11 cellular contexts compared by ENCODE assay signal in genomic region chr11:96015911-96016565, GRCh38.
DNase-seq lines count a peak whose midpoint lies in the region; ATAC-seq and TF ChIP-seq lines count a peak whose summit lies in the region.
"Had no signal": no experiment of that assay in that cellular context is flagged by ENCODE, and none has a peak within 500 bp of the region (broad histone marks: within the 10 kb centered on the region; RNA-seq: fewer than 3 reads in every experiment).

No MANE protein-coding gene starts in this region.

- intact Hi-C loops in activated T-helper 2 cell treated with anti-CD3 and anti-CD28 coated beads, Interferon-gamma antibody, Interleukin-2, Interleukin-4, amounts not matched to agents 10 μg/mL and 5 μg/mL and 100 μg/mL, durations not matched to agents 14 hours and 24 hours and 36 hours (cut with micrococcal nuclease), result loop anchor here (2.0 kb wide), 2 partner anchors 59 to 173 kb away; no protein-coding TSS in a partner anchor
- intact Hi-C loops in sigmoid colon (cut with DNase I), result no loop called here

- no peaks in the 10 kb centered on the region for H3K27me3 ChIP-seq in sigmoid colon
- H3K27me3 ChIP-seq: body of pancreas, uterus had no signal

- H3K4me1 ChIP-seq in sigmoid colon, result peaks cover 0 to 13% (median 10%) of the 10 kb centered on the region in 4 donors
- H3K4me1 ChIP-seq: body of pancreas, uterus had no signal

- no peak for TF ChIP-seq CTCF in GM13977 (IDR thresholded peaks at IDR 0.05; ENCODE audit: extremely low read depth, insufficient read depth, missing control alignments)
- no peak for TF ChIP-seq CTCF in sigmoid colon (IDR thresholded peaks at IDR 0.05)
- TF ChIP-seq CTCF in osteocyte (IDR thresholded peaks at IDR 0.05), result no peak

- POLR2A ChIA-PET in naive thymus-derived CD8-positive, alpha-beta T cell (lab: Charles Lee), result interaction anchor here (0.6 to 2.3 kb wide), 6 partner anchors 16 to 949 kb away, joined by 3 to 9 read pairs (median 4); partner anchors contain the start of genes CCDC82, CEP57, FAM76B and JRKL

- H3K27ac Mint-ChIP-seq in activated T-helper 2 cell treated with anti-CD3 and anti-CD28 coated beads, Interferon-gamma antibody, Interleukin-2, Interleukin-4, amounts not matched to agents 10 μg/mL and 5 μg/mL and 100 μg/mL, durations not matched to agents 14 hours and 24 hours and 36 hours, result peak overlapping the region; percentile 58
- peak overlapping the region in 9 of 10 donors; percentile 82 to 99 (median 95) for H3K27ac Mint-ChIP-seq in naive thymus-derived CD8-positive, alpha-beta T cell
- no peak overlapping the region for H3K27ac Mint-ChIP-seq in osteocyte (ENCODE audit: unreplicated experiment)

- no peaks in the 10 kb centered on the region for H3K27me3 Mint-ChIP-seq in activated T-helper 2 cell treated with anti-CD3 and anti-CD28 coated beads, Interferon-gamma antibody, Interleukin-2, Interleukin-4, amounts not matched to agents 10 μg/mL and 5 μg/mL and 100 μg/mL, durations not matched to agents 14 hours and 24 hours and 36 hours (ENCODE audit: low read depth)
- no peaks in the 10 kb centered on the region for H3K27me3 Mint-ChIP-seq in naive thymus-derived CD8-positive, alpha-beta T cell
- no peaks in the 10 kb centered on the region for H3K27me3 Mint-ChIP-seq in osteocyte (ENCODE audit: unreplicated experiment)

- in situ Hi-C loops in GM13977 (cut with MboI; ENCODE audit: low pct_unique_long_range_greater_than_20kb, low sequenced_read_pairs, unreplicated experiment), result no loop called here

- no peaks in the 10 kb centered on the region for H3K36me3 ChIP-seq in sigmoid colon
- H3K36me3 ChIP-seq: uterus had no signal

- no peaks in the 10 kb centered on the region for H3K9me3 Mint-ChIP-seq in activated T-helper 2 cell treated with anti-CD3 and anti-CD28 coated beads, Interferon-gamma antibody, Interleukin-2, Interleukin-4, amounts not matched to agents 10 μg/mL and 5 μg/mL and 100 μg/mL, durations not matched to agents 14 hours and 24 hours and 36 hours
- no peaks in the 10 kb centered on the region for H3K9me3 Mint-ChIP-seq in naive thymus-derived CD8-positive, alpha-beta T cell
- H3K9me3 Mint-ChIP-seq in osteocyte (ENCODE audit: unreplicated experiment), result no peaks in the 10 kb centered on the region

- WGBS in sigmoid colon, 2 donors, result 76 to 85% methylated on average over 4 of the region's 4 CpGs

- no peak overlapping the region for H3K4me3 Mint-ChIP-seq in activated T-helper 2 cell treated with anti-CD3 and anti-CD28 coated beads, Interferon-gamma antibody, Interleukin-2, Interleukin-4, amounts not matched to agents 10 μg/mL and 5 μg/mL and 100 μg/mL, durations not matched to agents 14 hours and 24 hours and 36 hours (ENCODE audit: low read depth)
- H3K4me3 Mint-ChIP-seq in naive thymus-derived CD8-positive, alpha-beta T cell, result peak overlapping the region in 9 of 10 donors; percentile 0 to 79 (median 30)
- H3K4me3 Mint-ChIP-seq in osteocyte (ENCODE audit: unreplicated experiment), result no peak overlapping the region

- no peaks in the 10 kb centered on the region for H3K36me3 Mint-ChIP-seq in activated T-helper 2 cell treated with anti-CD3 and anti-CD28 coated beads, Interferon-gamma antibody, Interleukin-2, Interleukin-4, amounts not matched to agents 10 μg/mL and 5 μg/mL and 100 μg/mL, durations not matched to agents 14 hours and 24 hours and 36 hours (ENCODE audit: low read depth)
- H3K36me3 Mint-ChIP-seq in naive thymus-derived CD8-positive, alpha-beta T cell, result no peaks in the 10 kb centered on the region
- H3K36me3 Mint-ChIP-seq in osteocyte (ENCODE audit: unreplicated experiment), result no peaks in the 10 kb centered on the region

- TF ChIP-seq POLR2A in sigmoid colon (IDR thresholded peaks at IDR 0.05), result no peak

- peaks cover 54% of the 10 kb centered on the region for H3K4me1 Mint-ChIP-seq in activated T-helper 2 cell treated with anti-CD3 and anti-CD28 coated beads, Interferon-gamma antibody, Interleukin-2, Interleukin-4, amounts not matched to agents 10 μg/mL and 5 μg/mL and 100 μg/mL, durations not matched to agents 14 hours and 24 hours and 36 hours (ENCODE audit: low read depth)
- peaks cover 24 to 70% (median 65%) of the 10 kb centered on the region in 4 donors for H3K4me1 Mint-ChIP-seq in naive thymus-derived CD8-positive, alpha-beta T cell
- H3K4me1 Mint-ChIP-seq in osteocyte (ENCODE audit: unreplicated experiment), result peaks cover 37% of the 10 kb centered on the region

- H3K4me3 ChIP-seq in sigmoid colon, result no peak overlapping the region
- H3K4me3 ChIP-seq: body of pancreas, uterus had no signal

- DNase-seq in GM13977 (ENCODE audit: low spot score) (peak; percentile 17), NCI-H82 treated with DMSO at 0.1 percent for 48 hours (lab: John Stamatoyannopoulos, UW; ENCODE audit: unreplicated experiment) (peak; percentile 90), sigmoid colon (no peak), osteocyte (ENCODE audit: extremely low spot score, unreplicated experiment) (no peak)
- peak; percentile 36 for DNase-seq in activated T-helper 2 cell treated with anti-CD3 and anti-CD28 coated beads, Interferon-gamma antibody, Interleukin-2, Interleukin-4, amounts not matched to agents 10 μg/mL and 5 μg/mL and 100 μg/mL, durations not matched to agents 14 hours and 24 hours and 36 hours (ENCODE audit: low spot score)
- peak in 9 of 10 donors; percentile 7 to 76 (median 46) for DNase-seq in naive thymus-derived CD8-positive, alpha-beta T cell
- DNase-seq: body of pancreas, MV-4-11, NCI-H774, uterus had no signal

- peak; percentile 33 to 38 for ATAC-seq in naive thymus-derived CD8-positive, alpha-beta T cell
- ATAC-seq in HG02852 (IDR thresholded peaks at IDR 0.05; ENCODE audit: unreplicated experiment), result no peak
- ATAC-seq: body of pancreas had no signal

- TF ChIP-seq EP300 in sigmoid colon (IDR thresholded peaks at IDR 0.05), result no peak

- H3K9me3 ChIP-seq in sigmoid colon, result no peaks in the 10 kb centered on the region
- H3K9me3 ChIP-seq: body of pancreas, uterus had no signal

- no peak overlapping the region for H3K27ac ChIP-seq in sigmoid colon
- H3K27ac ChIP-seq: body of pancreas, uterus had no signal

Comparison
In these comparisons a context has a peak if more than half of its experiments do, and no peak if none do; other contexts are left out.
1. DNase-seq: peak in GM13977 (single experiment), NCI-H82 treated with DMSO at 0.1 percent for 48 hours (single experiment), activated T-helper 2 cell treated with anti-CD3 and anti-CD28 coated beads, Interferon-gamma antibody, Interleukin-2, Interleukin-4, amounts not matched to agents 10 μg/mL and 5 μg/mL and 100 μg/mL, durations not matched to agents 14 hours and 24 hours and 36 hours (single experiment) and naive thymus-derived CD8-positive, alpha-beta T cell (9 of 10); none in sigmoid colon (single experiment) and osteocyte (single experiment).
2. H3K4me3 Mint-ChIP-seq: peak in naive thymus-derived CD8-positive, alpha-beta T cell (9 of 10); none in activated T-helper 2 cell treated with anti-CD3 and anti-CD28 coated beads, Interferon-gamma antibody, Interleukin-2, Interleukin-4, amounts not matched to agents 10 μg/mL and 5 μg/mL and 100 μg/mL, durations not matched to agents 14 hours and 24 hours and 36 hours (single experiment) and osteocyte (single experiment).